In genomic region chrX:68238568-68238967, GRCh38 we compare ENCODE assay signal across 11 cellular contexts.
DNase-seq lines count a peak whose midpoint lies in the region; ATAC-seq, FAIRE-seq and TF ChIP-seq lines count a peak whose summit lies in the region.
"Had no signal": no experiment of that assay in that cellular context is flagged by ENCODE, and none has a peak within 500 bp of the region (broad histone marks: within the 10 kb centered on the region; RNA-seq: fewer than 3 reads in every experiment).

No MANE protein-coding gene starts in this region.

- H3K4me1 Mint-ChIP-seq in T-helper 2 cell treated with Interferon-gamma antibody and Interleukin-4, amounts not matched to agents 5 μg/mL and 100 μg/mL, for 36 hours (ENCODE audit: low read depth): no peaks in the 10 kb centered on the region

- H3K4me3 Mint-ChIP-seq in T-helper 2 cell treated with Interferon-gamma antibody and Interleukin-4, amounts not matched to agents 5 μg/mL and 100 μg/mL, for 36 hours: no peak overlapping the region

- H3K9me3 Mint-ChIP-seq in T-helper 2 cell treated with Interferon-gamma antibody and Interleukin-4, amounts not matched to agents 5 μg/mL and 100 μg/mL, for 36 hours: no peaks in the 10 kb centered on the region

- peak; percentile 28 for FAIRE-seq in RCC 7860 (lab: Jason Lieb, UNC)
- FAIRE-seq: TTC549 had no signal

- no peak overlapping the region for H3K27ac Mint-ChIP-seq in T-helper 2 cell treated with Interferon-gamma antibody and Interleukin-4, amounts not matched to agents 5 μg/mL and 100 μg/mL, for 36 hours

- no peak overlapping the region for H3K4me3 ChIP-seq in AG10803 (ENCODE audit: low read length)
- H3K4me3 ChIP-seq: ascending aorta had no signal

- peak; percentile 0 for DNase-seq in AG10803 (ENCODE audit: low read depth)
- DNase-seq in RCC 7860 (ENCODE audit: low spot score): no peak
- peak; percentile 7 for DNase-seq in glomerular visceral epithelial cell (ENCODE audit: extremely low spot score)
- no peak for DNase-seq in T-helper 2 cell treated with Interferon-gamma antibody and Interleukin-4, amounts not matched to agents 5 μg/mL and 100 μg/mL, for 36 hours (ENCODE audit: low spot score)
- DNase-seq in SIG-M5 (lab: John Stamatoyannopoulos, UW): no peak
- DNase-seq in NCI-H1105 treated with DMSO at 0.1 percent for 48 hours (lab: John Stamatoyannopoulos, UW): no peak
- DNase-seq: NCI-H1694 had no signal

- ATAC-seq in GM19455 (IDR thresholded peaks at IDR 0.05; ENCODE audit: unreplicated experiment): no peak

- TF ChIP-seq CTCF in AG10803 (conservative IDR thresholded peaks at IDR 0.05; ENCODE audit: low read length) (peak; percentile 42), GM12873 (IDR thresholded peaks at IDR 0.05; ENCODE audit: insufficient read depth, low read depth, low read length, missing control alignments) (peak; percentile 64)

- H3K27me3 Mint-ChIP-seq in T-helper 2 cell treated with Interferon-gamma antibody and Interleukin-4, amounts not matched to agents 5 μg/mL and 100 μg/mL, for 36 hours (ENCODE audit: low read depth): no peaks in the 10 kb centered on the region

- H3K36me3 Mint-ChIP-seq in T-helper 2 cell treated with Interferon-gamma antibody and Interleukin-4, amounts not matched to agents 5 μg/mL and 100 μg/mL, for 36 hours (ENCODE audit: low read depth): no peaks in the 10 kb centered on the region

Comparison
In these comparisons a context has a peak if more than half of its experiments do, and no peak if none do; other contexts are left out.
1. DNase-seq: peak in AG10803 (single experiment) and glomerular visceral epithelial cell (single experiment); none in RCC 7860 (single experiment), T-helper 2 cell treated with Interferon-gamma antibody and Interleukin-4, amounts not matched to agents 5 μg/mL and 100 μg/mL, for 36 hours (single experiment), SIG-M5 (single experiment) and NCI-H1105 treated with DMSO at 0.1 percent for 48 hours (single experiment).